ENCODE assay signal across 1 cellular context in the genomic region with DNA sequence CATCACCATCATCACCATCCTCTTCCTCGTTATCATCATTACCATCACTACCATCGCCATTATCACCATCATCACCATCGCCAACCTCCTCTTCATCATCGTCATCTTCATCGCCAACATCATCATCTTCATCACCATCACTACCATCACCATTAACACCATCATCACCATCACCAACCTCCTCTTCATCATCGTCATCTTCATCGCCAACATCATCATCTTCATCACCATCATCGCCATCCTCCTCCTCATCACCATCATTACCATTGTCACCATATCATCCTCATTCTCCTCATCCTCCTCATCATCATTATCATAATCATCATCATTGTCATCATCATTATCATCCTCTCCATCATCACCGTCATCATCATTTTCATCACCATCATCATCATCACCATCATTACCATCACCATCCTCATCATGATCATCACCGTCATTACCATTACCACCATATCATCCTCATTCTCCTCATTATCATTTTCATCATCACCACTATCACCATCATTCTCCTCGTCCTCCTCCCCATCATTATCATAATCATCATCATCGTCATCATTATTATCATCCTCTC.
TF ChIP-seq lines count a peak whose summit lies in the region.

No MANE protein-coding gene starts in this region.

TF ChIP-seq in HepG2, 621 proteins besides CTCF, POLR2A, EP300 and RAD21:
- TF ChIP-seq ZNF775 (CRISPR knock-in tag; IDR thresholded peaks at IDR 0.05; ENCODE audit: borderline replicate concordance) (no peak), CREB1 (IDR thresholded peaks at IDR 0.05) (peak; percentile 97), CREB1 (CRISPR knock-in tag; IDR thresholded peaks at IDR 0.05) (no peak), NFYB (CRISPR knock-in tag; IDR thresholded peaks at IDR 0.05) (no peak), DNMT1 (CRISPR knock-in tag; IDR thresholded peaks at IDR 0.05) (no peak), GPN1 (CRISPR knock-in tag; IDR thresholded peaks at IDR 0.05; ENCODE audit: borderline replicate concordance) (no peak), CENPT (CRISPR knock-in tag; IDR thresholded peaks at IDR 0.05; ENCODE audit: low read depth) (no peak), HOXA9 (CRISPR knock-in tag; IDR thresholded peaks at IDR 0.05; ENCODE audit: borderline replicate concordance) (no peak), TCF12 (IDR thresholded peaks at IDR 0.05) (no peak), TCF12 (CRISPR knock-in tag; IDR thresholded peaks at IDR 0.05) (no peak), MAF1 (CRISPR knock-in tag; IDR thresholded peaks at IDR 0.05; ENCODE audit: borderline replicate concordance) (no peak), EED (CRISPR knock-in tag; IDR thresholded peaks at IDR 0.05) (no peak), RCOR2 (CRISPR knock-in tag; IDR thresholded peaks at IDR 0.05) (no peak), ZNF678 (CRISPR knock-in tag; IDR thresholded peaks at IDR 0.05) (no peak), HES4 (CRISPR knock-in tag; IDR thresholded peaks at IDR 0.05; ENCODE audit: borderline replicate concordance) (no peak), REL (CRISPR knock-in tag; conservative IDR thresholded peaks at IDR 0.05) (no peak), SALL1 (CRISPR knock-in tag; IDR thresholded peaks at IDR 0.05) (no peak), FOXK2 (IDR thresholded peaks at IDR 0.05) (peak; percentile 10; the same call in 1 of the 2 replicates), FOXA1 (IDR thresholded peaks at IDR 0.05) (0 out of 2 replicates have a peak, but pooled peaks have one; percentile 7), FOXA1 (CRISPR knock-in tag; IDR thresholded peaks at IDR 0.05) (no peak), NCOA2 (CRISPR knock-in tag; IDR thresholded peaks at IDR 0.05) (no peak), ZFY (CRISPR knock-in tag; IDR thresholded peaks at IDR 0.05) (no peak), RNF2 (conservative IDR thresholded peaks at IDR 0.05; ENCODE audit: low read depth) (no peak), TOE1 (CRISPR knock-in tag; IDR thresholded peaks at IDR 0.05) (no peak), ZNF616 (CRISPR knock-in tag; IDR thresholded peaks at IDR 0.05; ENCODE audit: low read depth) (no peak), PAXIP1 (CRISPR knock-in tag; conservative IDR thresholded peaks at IDR 0.05) (no peak), SP4 (CRISPR knock-in tag; IDR thresholded peaks at IDR 0.05) (no peak), CCAR2 (optimal IDR thresholded peaks at IDR 0.05; ENCODE audit: low read depth, low read length) (no peak)
